1 cellular context compared by ENCODE assay signal in genomic region chr15:73239564-73240208, GRCh38.
TF ChIP-seq lines count a peak whose summit lies in the region.

No MANE protein-coding gene starts in this region.

TF ChIP-seq in H1, 55 proteins besides CTCF, POLR2A, EP300 and RAD21 (continued from another document):
- TF ChIP-seq POU5F1 (IDR thresholded peaks at IDR 0.05; ENCODE audit: low read depth, low read length) = no peak
- TF ChIP-seq TAF7 (optimal IDR thresholded peaks at IDR 0.05; ENCODE audit: borderline replicate concordance, low read depth, low read length) = no peak
- TF ChIP-seq ZNF274 (IDR thresholded peaks at IDR 0.05; ENCODE audit: borderline replicate concordance, extremely low read depth, low read length) = no peak
- no peak for TF ChIP-seq CBX8 (IDR thresholded peaks at IDR 0.05; ENCODE audit: borderline replicate concordance, low read depth, low read length)
- TF ChIP-seq FOSL1 (IDR thresholded peaks at IDR 0.05; ENCODE audit: insufficient read depth, low read depth, low read length) = no peak
- no peak for TF ChIP-seq HDAC2 (IDR thresholded peaks at IDR 0.05; ENCODE audit: borderline replicate concordance in 1 of 2, low read depth in 2 of 2, low read length in 2 of 2)
- TF ChIP-seq KDM4A (IDR thresholded peaks at IDR 0.05; ENCODE audit: low read depth, low read length, severe bottlenecking) = no peak
- no peak for TF ChIP-seq JUND (IDR thresholded peaks at IDR 0.05; ENCODE audit: low read length)
- no peak for TF ChIP-seq YY1 (IDR thresholded peaks at IDR 0.05; ENCODE audit: low read depth, low read length)
- TF ChIP-seq NRF1 (IDR thresholded peaks at IDR 0.05; ENCODE audit: low read depth, low read length) = no peak
- TF ChIP-seq BRCA1 (IDR thresholded peaks at IDR 0.05; ENCODE audit: low read depth, low read length) = no peak
- TF ChIP-seq CHD2 (IDR thresholded peaks at IDR 0.05; ENCODE audit: low read length) = no peak
- no peak for TF ChIP-seq SRF (IDR thresholded peaks at IDR 0.05; ENCODE audit: low read depth, low read length)
- no peak for TF ChIP-seq RFX5 (IDR thresholded peaks at IDR 0.05; ENCODE audit: borderline replicate concordance, low read depth, low read length)
